Comparison of ENCODE assay signal across 8 cellular contexts in genomic region chr5:121962943-121963342, GRCh38. TPM values are rescaled to one million over a fixed set of nuclear protein-coding genes. Genes with fewer than 3 reads are reported as not detected.
DNase-seq lines count a peak whose midpoint lies in the region; ATAC-seq and TF ChIP-seq lines count a peak whose summit lies in the region.

No MANE protein-coding gene starts in this region.

- peak overlapping the region; percentile 97 for H3K4me3 Mint-ChIP-seq in stimulated activated naive CD8-positive, alpha-beta T cell treated with anti-CD3 and anti-CD28 coated beads, Interleukin-15, Interleukin-2, amounts not matched to agents 100 ng/mL and 50 ng/mL, for 24 hours

- peak overlapping the region; percentile 99 for H3K27ac Mint-ChIP-seq in stimulated activated naive CD8-positive, alpha-beta T cell treated with anti-CD3 and anti-CD28 coated beads, Interleukin-15, Interleukin-2, amounts not matched to agents 100 ng/mL and 50 ng/mL, for 24 hours

- no peak for DNase-seq in stimulated activated naive CD8-positive, alpha-beta T cell treated with anti-CD3 and anti-CD28 coated beads, Interleukin-15, Interleukin-2, amounts not matched to agents 100 U/mL and 50 U/mL, for 24 hours
- DNase-seq in astrocyte of the cerebellum (ENCODE audit: low read depth), result no peak
- DNase-seq in lower lobe of right lung, result no peak
- DNase-seq in GM03348 (ENCODE audit: low spot score), result no peak
- no peak for DNase-seq in activated CD4-positive, CD25-positive, alpha-beta regulatory T cell (lab: John Stamatoyannopoulos, UW)
- DNase-seq in cortex of kidney (lab: John Stamatoyannopoulos, UW), result no peak

- peaks cover 9% of the 10 kb centered on the region for H3K9me3 Mint-ChIP-seq in stimulated activated naive CD8-positive, alpha-beta T cell treated with anti-CD3 and anti-CD28 coated beads, Interleukin-15, Interleukin-2, amounts not matched to agents 100 ng/mL and 50 ng/mL, for 24 hours

- H3K27me3 Mint-ChIP-seq in stimulated activated naive CD8-positive, alpha-beta T cell treated with anti-CD3 and anti-CD28 coated beads, Interleukin-15, Interleukin-2, amounts not matched to agents 100 ng/mL and 50 ng/mL, for 24 hours, result peaks cover 11% of the 10 kb centered on the region

- H3K27me3 ChIP-seq in lower lobe of right lung (ENCODE audit: low read depth), result no peaks in the 10 kb centered on the region

- H3K4me1 ChIP-seq in lower lobe of right lung, result peaks cover 12% of the 10 kb centered on the region

- peaks cover 47% of the 10 kb centered on the region for H3K4me1 Mint-ChIP-seq in stimulated activated naive CD8-positive, alpha-beta T cell treated with anti-CD3 and anti-CD28 coated beads, Interleukin-15, Interleukin-2, amounts not matched to agents 100 ng/mL and 50 ng/mL, for 24 hours (ENCODE audit: low read depth)

- H3K9me3 ChIP-seq in lower lobe of right lung, result no peaks in the 10 kb centered on the region

- H3K4me3 ChIP-seq in astrocyte of the cerebellum (ENCODE audit: low read depth, low read length), result peak overlapping the region; percentile 99
- peak overlapping the region; percentile 80 for H3K4me3 ChIP-seq in lower lobe of right lung

- intact Hi-C loops in lower lobe of right lung (cut with DNase I), result loop anchor here (10.0 kb wide), 1 partner anchor 142 kb away; no protein-coding TSS in a partner anchor

- in situ Hi-C loops in astrocyte of the cerebellum (cut with HindIII; ENCODE audit: low sequenced_read_pairs), result no loop called here

- ATAC-seq in stimulated activated naive CD8-positive, alpha-beta T cell treated with anti-CD3 and anti-CD28 coated beads, Interleukin-15, Interleukin-2, amounts not matched to agents 100 U/mL and 50 U/mL, for 24 hours, result no peak
- ATAC-seq in lower lobe of right lung (no peak), GM19452 (IDR thresholded peaks at IDR 0.05; ENCODE audit: unreplicated experiment) (no peak)

- H3K36me3 ChIP-seq in lower lobe of right lung, result no peaks in the 10 kb centered on the region

- H3K27ac ChIP-seq in lower lobe of right lung, result peak overlapping the region; percentile 78

- peaks cover 23% of the 10 kb centered on the region for H3K36me3 Mint-ChIP-seq in stimulated activated naive CD8-positive, alpha-beta T cell treated with anti-CD3 and anti-CD28 coated beads, Interleukin-15, Interleukin-2, amounts not matched to agents 100 ng/mL and 50 ng/mL, for 24 hours (ENCODE audit: low read depth)

- TF ChIP-seq CTCF in astrocyte of the cerebellum (IDR thresholded peaks at IDR 0.05; ENCODE audit: low read depth, low read length, missing control alignments) (no peak), lower lobe of right lung (IDR thresholded peaks at IDR 0.05) (no peak)

RNA-seq across cellular contexts. Expression of gene SRFBP1, which starts 1.2 kb away (rescaled TPM):
- total RNA-seq in lower lobe of right lung, result 13.8 TPM
